In genomic region chr20:32108814-32109391, GRCh38 we compare ENCODE assay signal across 7 cellular contexts. TPM values are rescaled to one million over a fixed set of nuclear protein-coding genes. Genes with fewer than 3 reads are reported as not detected.
DNase-seq lines count a peak whose midpoint lies in the region; ATAC-seq and TF ChIP-seq lines count a peak whose summit lies in the region.

No MANE protein-coding gene starts in this region.

- H3K9me3 Mint-ChIP-seq in activated B cell treated with CpG ODN at 0.5 μM for 24 hours (no peaks in the 10 kb centered on the region), chondrocyte (ENCODE audit: low read depth) (no peaks in the 10 kb centered on the region)

- ATAC-seq in activated B cell treated with CpG ODN at 0.5 μM for 24 hours (ENCODE audit: low read depth), result no peak

- H3K4me1 ChIP-seq in HUES48 (ENCODE audit: control insufficient read depth, insufficient read depth, low read length), result peaks cover 6% of the 10 kb centered on the region; the same call in 1 of the 2 replicates
- peaks cover 6% of the 10 kb centered on the region; the same call in 1 of the 2 replicates for H3K4me1 ChIP-seq in iPS-20b (ENCODE audit: insufficient read depth, low read length)
- peaks cover 22% of the 10 kb centered on the region for H3K4me1 ChIP-seq in stomach smooth muscle (ENCODE audit: control insufficient read depth, insufficient read depth, low read length)

- H3K4me3 ChIP-seq in HUES48 (ENCODE audit: low read depth, low read length), result peak overlapping the region; percentile 88
- H3K4me3 ChIP-seq in iPS-20b (ENCODE audit: low read length), result peak overlapping the region; percentile 83; the same call in 1 of the 2 replicates
- peak overlapping the region in 1 of 2 donors; percentile 100 for H3K4me3 ChIP-seq in stomach smooth muscle (ENCODE audit: low read length in 2 of 2)

- H3K36me3 ChIP-seq in HUES48 (ENCODE audit: control insufficient read depth, insufficient read depth, low read length) (no peaks in the 10 kb centered on the region), iPS-20b (ENCODE audit: insufficient read depth, low read depth, low read length) (no peaks in the 10 kb centered on the region), stomach smooth muscle (ENCODE audit: control insufficient read depth in 2 of 2, insufficient read depth in 2 of 2, low read length in 2 of 2) (no peaks in the 10 kb centered on the region)

- H3K27me3 Mint-ChIP-seq in activated B cell treated with CpG ODN at 0.5 μM for 24 hours, result no peaks in the 10 kb centered on the region
- H3K27me3 Mint-ChIP-seq in chondrocyte (ENCODE audit: low read depth), result peaks cover 9% of the 10 kb centered on the region

- H3K36me3 Mint-ChIP-seq in activated B cell treated with CpG ODN at 0.5 μM for 24 hours (ENCODE audit: low read depth) (peaks cover 13% of the 10 kb centered on the region), chondrocyte (ENCODE audit: low read depth) (peaks cover 6% of the 10 kb centered on the region)

- intact Hi-C loops in activated B cell treated with CpG ODN at 0.5 μM for 24 hours (cut with micrococcal nuclease), result loop anchor here (1.0 to 5.0 kb wide), 3 partner anchors 98 to 249 kb away; partner anchors contain the start of genes ASXL1, PDRG1, PLAGL2 and POFUT1

- H3K4me3 Mint-ChIP-seq in activated B cell treated with CpG ODN at 0.5 μM for 24 hours (peak overlapping the region; percentile 97), chondrocyte (ENCODE audit: unreplicated experiment) (no peak overlapping the region)

- H3K27ac ChIP-seq in HUES48 (ENCODE audit: low read depth, low read length), result no peak overlapping the region
- H3K27ac ChIP-seq in iPS-20b (ENCODE audit: low read length), result no peak overlapping the region
- H3K27ac ChIP-seq in stomach smooth muscle (ENCODE audit: low read length), result peak overlapping the region; percentile 99

- TF ChIP-seq CTCF in activated B cell treated with CpG ODN at 0.5 μM for 24 hours (IDR thresholded peaks at IDR 0.05) (no peak), chondrocyte (IDR thresholded peaks at IDR 0.05) (no peak)

- CTCF ChIA-PET in activated B cell treated with CpG ODN at 0.5 μM for 24 hours (lab: Charles Lee), result interaction anchor here (1.0 to 1.4 kb wide), 2 partner anchors 74 to 256 kb away, joined by 3 to 7 read pairs; no protein-coding TSS in a partner anchor

- no peak for DNase-seq in activated B cell treated with CpG ODN at 0.5 μM for 24 hours
- DNase-seq in NCI-H146 treated with DMSO at 0.1 percent for 48 hours (lab: John Stamatoyannopoulos, UW; ENCODE audit: unreplicated experiment), result no peak
- DNase-seq in AG08396 (ENCODE audit: low spot score), result no peak
- DNase-seq in chondrocyte (ENCODE audit: low spot score), result no peak

- H3K27ac Mint-ChIP-seq in activated B cell treated with CpG ODN at 0.5 μM for 24 hours (no peak overlapping the region), chondrocyte (ENCODE audit: unreplicated experiment) (no peak overlapping the region)

- H3K9me3 ChIP-seq in HUES48 (ENCODE audit: control insufficient read depth, insufficient read depth, low read length), result no peaks in the 10 kb centered on the region
- no peaks in the 10 kb centered on the region for H3K9me3 ChIP-seq in iPS-20b (ENCODE audit: insufficient read depth, low read depth, low read length)
- no peaks in the 10 kb centered on the region for H3K9me3 ChIP-seq in stomach smooth muscle (ENCODE audit: control insufficient read depth in 2 of 2, low read length in 2 of 2)

- H3K9ac ChIP-seq in HUES48 (ENCODE audit: low read depth, low read length) (peak overlapping the region; percentile 99; the same call in 1 of the 2 replicates), iPS-20b (ENCODE audit: low read depth, low read length) (peak overlapping the region; percentile 94; the same call in 1 of the 2 replicates), stomach smooth muscle (ENCODE audit: low read length in 2 of 2) (peak overlapping the region in 1 of 2 donors; percentile 100)

- peaks cover under 1% of the 10 kb centered on the region; the same call in 1 of the 2 replicates for H3K27me3 ChIP-seq in HUES48 (ENCODE audit: control insufficient read depth, insufficient read depth, low read length)
- H3K27me3 ChIP-seq in iPS-20b (ENCODE audit: insufficient read depth, low read length), result no peaks in the 10 kb centered on the region
- H3K27me3 ChIP-seq in stomach smooth muscle (ENCODE audit: control insufficient read depth in 1 of 2, insufficient read depth in 2 of 2, low read length in 2 of 2), result no peaks in the 10 kb centered on the region

- peaks cover 32% of the 10 kb centered on the region for H3K4me1 Mint-ChIP-seq in activated B cell treated with CpG ODN at 0.5 μM for 24 hours
- H3K4me1 Mint-ChIP-seq in chondrocyte (ENCODE audit: low read depth), result peaks cover 33% of the 10 kb centered on the region

- POLR2A ChIA-PET in activated B cell treated with CpG ODN at 0.5 μM for 24 hours (lab: Charles Lee), result interaction anchor here (0.5 to 1.5 kb wide), 11 partner anchors 7 to 385 kb away, joined by 3 to 10 read pairs (median 4); partner anchors contain the start of gene ASXL1

RNA-seq across cellular contexts. Expression of gene TM9SF4, which starts 0.6 kb away (rescaled TPM):
- total RNA-seq in activated B cell treated with CpG ODN at 0.5 μM for 24 hours (41.9 and 48.1 TPM in 2 replicates), chondrocyte (64.8 to 87.9 TPM (median 83.7 TPM) in 3 replicates)

RNA-seq across cellular contexts. Expression of gene HCK, which starts 56.9 kb away (rescaled TPM):
- total RNA-seq in activated B cell treated with CpG ODN at 0.5 μM for 24 hours (183 TPM in 2 replicates), chondrocyte (not detected in 3 replicates)

Comparison
In these comparisons a context has a peak if more than half of its experiments do, and no peak if none do; other contexts are left out.
1. RNA of gene HCK, which starts 56.9 kb away (total RNA-seq): 183 TPM in activated B cell treated with CpG ODN at 0.5 μM for 24 hours; not detected in chondrocyte; every median in the first group is over 100 times any median in the second.